In the genomic region with DNA sequence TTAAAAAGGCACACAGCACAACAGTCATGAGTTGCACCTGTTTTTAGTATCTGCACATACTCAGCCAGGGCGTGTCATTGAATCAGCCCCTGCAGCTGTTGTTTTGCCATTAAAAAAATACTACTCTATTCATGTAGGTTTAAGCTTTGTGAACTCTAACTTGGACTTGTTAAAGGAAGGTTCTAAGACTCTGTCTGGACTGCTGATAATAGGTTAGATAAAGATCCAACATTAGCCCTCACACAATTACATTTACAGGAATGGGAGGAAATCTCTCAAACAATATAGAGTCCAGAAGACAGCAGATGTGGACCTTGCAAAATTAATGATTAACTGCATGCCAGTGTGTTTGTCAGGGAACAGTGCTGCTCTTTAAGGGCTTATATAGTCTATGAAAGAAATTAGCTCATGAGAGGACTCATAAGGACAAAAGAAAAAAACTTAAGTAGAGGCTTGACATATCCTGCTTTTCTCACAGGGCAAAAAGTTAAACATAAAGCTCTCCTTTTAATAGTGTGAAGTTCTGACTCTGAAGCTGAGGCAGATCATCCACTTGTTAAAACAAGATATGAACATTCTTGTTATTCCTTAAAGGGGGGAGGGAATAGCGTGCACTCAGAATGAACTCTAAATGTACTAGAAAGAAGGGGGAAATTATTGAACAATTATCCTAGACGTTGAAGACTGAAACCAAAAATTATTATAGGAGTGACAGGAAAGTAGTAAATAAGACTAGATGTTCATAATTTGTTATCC, we compare ENCODE assay signal across 13 cellular contexts.
DNase-seq lines count a peak whose midpoint lies in the region; ATAC-seq and TF ChIP-seq lines count a peak whose summit lies in the region.
"Had no signal": no experiment of that assay in that cellular context is flagged by ENCODE, and none has a peak within 500 bp of the region (broad histone marks: within the 10 kb centered on the region; RNA-seq: fewer than 3 reads in every experiment).

No MANE protein-coding gene starts in this region.

- H3K79me2 ChIP-seq in PC-9 (ENCODE audit: low read depth): no peaks in the 10 kb centered on the region

- H3K27me3 ChIP-seq in PC-9 (ENCODE audit: insufficient read depth, low read depth): no peaks in the 10 kb centered on the region
- no peaks in the 10 kb centered on the region for H3K27me3 ChIP-seq in heart right ventricle
- H3K27me3 ChIP-seq: BLaER1, MG63 had no signal

- H3K9me2 ChIP-seq in PC-9 (ENCODE audit: insufficient read depth): no peaks in the 10 kb centered on the region

- H3K4me1 ChIP-seq in PC-9 (replicated peaks; ENCODE audit: insufficient read depth) (peaks cover 10% of the 10 kb centered on the region; the same call in 1 of the 2 replicates), heart right ventricle (peaks cover 0 to 35% (median 25%) of the 10 kb centered on the region in 9 donors)
- H3K4me1 ChIP-seq: BLaER1 had no signal

- H3K4me2 ChIP-seq in PC-9: peak overlapping the region; percentile 25; the same call in 1 of the 2 replicates
- H3K4me2 ChIP-seq: BLaER1 had no signal

- intact Hi-C loops in PC-9 (cut with micrococcal nuclease; ENCODE audit: unreplicated experiment) (no loop called here), heart right ventricle (cut with DNase I) (no loop called here)

- WGBS in heart right ventricle, 2 donors: 37 to 38% methylated on average over 3 of the region's 3 CpGs

- H3K27ac ChIP-seq in PC-9: no peak overlapping the region
- peak overlapping the region in 6 of 10 donors; percentile 37 to 75 (median 56) for H3K27ac ChIP-seq in heart right ventricle
- H3K27ac ChIP-seq: BLaER1, RWPE1 had no signal

- DNase-seq in DMS53 treated with DMSO at 0.1 percent for 48 hours (lab: John Stamatoyannopoulos, UW; ENCODE audit: unreplicated experiment) (peak; percentile 74), PC-9 (peak; percentile 6 to 48), heart right ventricle (no peak), omental fat pad (ENCODE audit: low spot score) (no peak), T-helper 9 cell (no peak), NCI-H1048 (lab: John Stamatoyannopoulos, UW) (no peak), NCI-H524 treated with DMSO at 0.1 percent for 48 hours (lab: John Stamatoyannopoulos, UW) (no peak)
- DNase-seq: aorta; MG63; stimulated activated CD4-positive, alpha-beta T cell treated with anti-CD3 and anti-CD28 coated beads, Interleukin-2, amount 100 ng/mL, for 24 hours had no signal

- BruUV-seq in PC-9 (replicated peaks; lab: Mats Ljungman, UMichigan): no TSS peak

- TF ChIP-seq CTCF in PC-9 (conservative IDR thresholded peaks at IDR 0.05): no peak
- TF ChIP-seq CTCF in heart right ventricle (IDR thresholded peaks at IDR 0.05): no peak
- TF ChIP-seq CTCF in omental fat pad (IDR thresholded peaks at IDR 0.05): no peak

- CTCF ChIA-PET in PC-9 (lab: Charles Lee): no interaction called here

- ATAC-seq in heart right ventricle: peak in 5 of 8 donors; percentile 42 to 70 (median 60)
- ATAC-seq in omental fat pad (ENCODE audit: low FRiP score): peak; percentile 41
- no peak for ATAC-seq in GM21528 (IDR thresholded peaks at IDR 0.05; ENCODE audit: low FRiP score, unreplicated experiment)

- H3K4me3 ChIP-seq in PC-9 (no peak overlapping the region), heart right ventricle (no peak overlapping the region)
- H3K4me3 ChIP-seq: BLaER1, MG63 had no signal

- H3K9me3 ChIP-seq in PC-9 (ENCODE audit: insufficient read depth, low read depth) (peaks cover 4% of the 10 kb centered on the region), heart right ventricle (peaks cover 0 to 9% (median 0%) of the 10 kb centered on the region in 11 donors)
- H3K9me3 ChIP-seq: BLaER1, MG63 had no signal

- H3F3A ChIP-seq in PC-9 (ENCODE audit: insufficient read depth, low read depth): no peaks in the 10 kb centered on the region

- POLR2A ChIA-PET in PC-9 (lab: Charles Lee; ENCODE audit: unreplicated experiment): interaction anchor here (0.6 to 0.7 kb wide), 3 partner anchors 11 to 44 kb away, joined by 4 to 7 read pairs (median 5); no protein-coding TSS in a partner anchor

- no peak overlapping the region for H2AFZ ChIP-seq in PC-9

- no peaks in the 10 kb centered on the region for H4K20me1 ChIP-seq in PC-9 (ENCODE audit: insufficient read depth)
- H4K20me1 ChIP-seq: BLaER1 had no signal

- H3K36me3 ChIP-seq in PC-9 (ENCODE audit: low read depth) (no peaks in the 10 kb centered on the region), heart right ventricle (no peaks in the 10 kb centered on the region)
- H3K36me3 ChIP-seq: BLaER1, MG63 had no signal

Comparison
In these comparisons a context has a peak if more than half of its experiments do, and no peak if none do; other contexts are left out.
1. DNase-seq: peak in DMS53 treated with DMSO at 0.1 percent for 48 hours (single experiment) and PC-9 (2 of 2); none in heart right ventricle (0 of 2), omental fat pad (single experiment), T-helper 9 cell (single experiment), NCI-H1048 (single experiment) and NCI-H524 treated with DMSO at 0.1 percent for 48 hours (single experiment).